Comparison of ENCODE assay signal across 2 cellular contexts in genomic region chrX:130231184-130231583, GRCh38. TPM values are rescaled to one million over a fixed set of nuclear protein-coding genes. Genes with fewer than 3 reads are reported as not detected.
"Had no signal": no experiment of that assay in that cellular context is flagged by ENCODE, and none has a peak within 500 bp of the region (broad histone marks: within the 10 kb centered on the region; RNA-seq: fewer than 3 reads in every experiment).

No MANE protein-coding gene starts in this region.

RNA-seq across cellular contexts. Expression of gene RAB33A, which starts 59.4 kb away (rescaled TPM):
- total RNA-seq: mammary epithelial cell had no signal
- polyA plus RNA-seq: keratinocyte had no signal
